Comparison of ENCODE assay signal across 9 cellular contexts in genomic region chrX:154056739-154057367, GRCh38. TPM values are rescaled to one million over a fixed set of nuclear protein-coding genes. Genes with fewer than 3 reads are reported as not detected.
DNase-seq lines count a peak whose midpoint lies in the region; ATAC-seq, FAIRE-seq and TF ChIP-seq lines count a peak whose summit lies in the region.
"Had no signal": no experiment of that assay in that cellular context is flagged by ENCODE, and none has a peak within 500 bp of the region (broad histone marks: within the 10 kb centered on the region; RNA-seq: fewer than 3 reads in every experiment).

No MANE protein-coding gene starts in this region.

- TF ChIP-seq CTCF in HL-60 (IDR thresholded peaks at IDR 0.05; ENCODE audit: insufficient read depth, low read length) (no peak), WTC11 (IDR thresholded peaks at IDR 0.05) (no peak), chondrocyte (IDR thresholded peaks at IDR 0.05) (no peak)

- no peak for FAIRE-seq in H54 (lab: Jason Lieb, UNC)

- CTCF ChIA-PET in WTC11 (lab: Charles Lee), result no interaction called here

- POLR2A ChIA-PET in WTC11 (lab: Charles Lee), result no interaction called here

- DNase-seq in AML-193 (lab: John Stamatoyannopoulos, UW) (peak; percentile 14 to 35), HL-60 (ENCODE audit: low read depth in 1 of 2, low spot score in 1 of 2) (peak; percentile 37 to 79), WTC11 (ENCODE audit: low spot score) (no peak), iris pigment epithelial cell (ENCODE audit: low read depth) (peak; percentile 51), chondrocyte (ENCODE audit: low spot score) (no peak), H7 (no peak), H54 (ENCODE audit: insufficient read length, low spot score) (no peak)

- H3K4me3 Mint-ChIP-seq in WTC11 (no peak overlapping the region), chondrocyte (ENCODE audit: unreplicated experiment) (no peak overlapping the region)
- H3K4me3 Mint-ChIP-seq: neural crest cell had no signal

- no peak overlapping the region for H3K4me3 ChIP-seq in HL-60 (replicated peaks; ENCODE audit: insufficient read depth, low read length)
- H3K4me3 ChIP-seq in H7 (ENCODE audit: insufficient read depth, low read depth, low read length), result no peak overlapping the region

- no peak for TF ChIP-seq POLR2A in H54 (IDR thresholded peaks at IDR 0.05; ENCODE audit: low read depth, low read length)

- H3K27ac ChIP-seq in HL-60 (replicated peaks), result peak overlapping the region; percentile 58

- H3K4me1 Mint-ChIP-seq in WTC11 (peaks cover 14% of the 10 kb centered on the region), chondrocyte (ENCODE audit: low read depth) (peaks cover 43% of the 10 kb centered on the region)

- H3K27me3 Mint-ChIP-seq in WTC11 (ENCODE audit: low read depth), result no peaks in the 10 kb centered on the region
- H3K27me3 Mint-ChIP-seq in chondrocyte (ENCODE audit: low read depth), result no peaks in the 10 kb centered on the region

- no peaks in the 10 kb centered on the region for H3K27me3 ChIP-seq in HL-60 (ENCODE audit: insufficient read depth, poor library complexity, severe bottlenecking)
- no peaks in the 10 kb centered on the region for H3K27me3 ChIP-seq in H7 (ENCODE audit: control insufficient read depth, insufficient read depth, low read length)

- H3K36me3 ChIP-seq in H7 (replicated peaks; ENCODE audit: control insufficient read depth, insufficient read depth, low read length), result no peaks in the 10 kb centered on the region; the same call in none of the 2 replicates

- ATAC-seq in WTC11 (no peak), HG03095 (IDR thresholded peaks at IDR 0.05; ENCODE audit: unreplicated experiment) (no peak)

- H3K9me3 Mint-ChIP-seq in WTC11 (no peaks in the 10 kb centered on the region), chondrocyte (ENCODE audit: low read depth) (no peaks in the 10 kb centered on the region)
- H3K9me3 Mint-ChIP-seq: neural crest cell had no signal

- H3K27ac Mint-ChIP-seq in WTC11, result 0 out of 2 replicates have a peak overlapping the region, but pooled peaks have one; percentile 36
- no peak overlapping the region for H3K27ac Mint-ChIP-seq in chondrocyte (ENCODE audit: unreplicated experiment)

- peaks cover 8% of the 10 kb centered on the region for H3K36me3 Mint-ChIP-seq in WTC11
- no peaks in the 10 kb centered on the region for H3K36me3 Mint-ChIP-seq in chondrocyte (ENCODE audit: low read depth)

TF ChIP-seq in WTC11, 78 proteins besides CTCF, POLR2A, EP300 and RAD21:
- TF ChIP-seq SOX15 (CRISPR knock-in tag; IDR thresholded peaks at IDR 0.05) (no peak), RELA (CRISPR knock-in tag; IDR thresholded peaks at IDR 0.05; ENCODE audit: borderline replicate concordance) (no peak), GABPB1 (CRISPR knock-in tag; IDR thresholded peaks at IDR 0.05) (peak; percentile 99), ZNF121 (CRISPR knock-in tag; IDR thresholded peaks at IDR 0.05) (no peak), TCF7 (CRISPR knock-in tag; IDR thresholded peaks at IDR 0.05; ENCODE audit: low read depth) (no peak)
TF ChIP-seq in WTC11: peak in this region for 1.

RNA-seq across cellular contexts. Expression of gene IRAK1, which starts 37.2 kb away (rescaled TPM):
- 32.1 to 48.0 TPM (median 45.2 TPM) in 3 replicates for total RNA-seq in WTC11 (2021)
- 88.0 to 113 TPM (median 104 TPM) in 3 replicates for total RNA-seq in chondrocyte
- 34.4 and 44.6 TPM in 2 replicates for total RNA-seq in H7 (2014; rRNA removed; shearing (Covaris generic))

RNA-seq across cellular contexts. Expression of gene MECP2, which starts 40.7 kb away (rescaled TPM):
- total RNA-seq in WTC11 (2021) (28.7 to 36.2 TPM (median 33.7 TPM) in 3 replicates), chondrocyte (32.3 to 35.5 TPM (median 34.2 TPM) in 3 replicates)
- total RNA-seq in H7 (2014; rRNA removed; shearing (Covaris generic)), result 24.2 and 30.5 TPM in 2 replicates

Comparison
In these comparisons a context has a peak if more than half of its experiments do, and no peak if none do; other contexts are left out.
1. DNase-seq: peak in AML-193 (2 of 2), HL-60 (2 of 2) and iris pigment epithelial cell (single experiment); none in WTC11 (single experiment), chondrocyte (single experiment), H7 (single experiment) and H54 (single experiment).